In genomic region chr4:141524116-141524515, GRCh38 we compare ENCODE assay signal across 25 cellular contexts.
DNase-seq lines count a peak whose midpoint lies in the region; ATAC-seq and TF ChIP-seq lines count a peak whose summit lies in the region.
"Had no signal": no experiment of that assay in that cellular context is flagged by ENCODE, and none has a peak within 500 bp of the region (broad histone marks: within the 10 kb centered on the region; RNA-seq: fewer than 3 reads in every experiment).

No MANE protein-coding gene starts in this region.

- H3K4me3 Mint-ChIP-seq in chondrocyte (ENCODE audit: unreplicated experiment) (no peak overlapping the region), osteocyte (ENCODE audit: unreplicated experiment) (no peak overlapping the region)
- H3K4me3 Mint-ChIP-seq: activated B cell treated with CpG ODN at 0.5 μM for 24 hours; activated naive CD4-positive, alpha-beta T cell treated with anti-CD3 and anti-CD28 coated beads, Interleukin-2, amount 10 ng/mL, durations not matched to agents 7 days and 5 days; CD14-positive monocyte; naive B cell; stimulated activated effector memory CD8-positive, alpha-beta T cell treated with anti-CD3 and anti-CD28 coated beads, Interleukin-12 subunit alpha, Interleukin-12 subunit beta, amount 100 ng/mL, for 72 hours had no signal

- CTCF ChIA-PET in IMR-90 (lab: Yijun Ruan, JAX), result no interaction called here

- no peak overlapping the region for H2AK5ac ChIP-seq in IMR-90 (ENCODE audit: low read depth, low read length)

- no peak overlapping the region for H2BK15ac ChIP-seq in IMR-90 (ENCODE audit: low read depth, low read length)

- no peak overlapping the region for H2BK120ac ChIP-seq in IMR-90 (ENCODE audit: low read depth, low read length)

- TF ChIP-seq CTCF in IMR-90 (conservative IDR thresholded peaks at IDR 0.05; ENCODE audit: low read depth, low read length) (no peak), chondrocyte (IDR thresholded peaks at IDR 0.05) (no peak), osteocyte (IDR thresholded peaks at IDR 0.05) (no peak)

- DNase-seq in CD1c-positive myeloid dendritic cell (ENCODE audit: extremely low spot score) (peak; percentile 16), IMR-90 (peak; percentile 52), chondrocyte (ENCODE audit: low spot score) (no peak), osteocyte (ENCODE audit: extremely low spot score, unreplicated experiment) (no peak), NCI-H446 treated with DMSO at 0.1 percent for 48 hours (lab: John Stamatoyannopoulos, UW) (no peak), posterior vena cava (ENCODE audit: low spot score) (no peak)
- DNase-seq: ACHN; activated B cell treated with CpG ODN at 0.5 μM for 24 hours; activated naive CD4-positive, alpha-beta T cell treated with anti-CD3 and anti-CD28 coated beads, Interleukin-2, amount 10 ng/mL, durations not matched to agents 7 days and 5 days; central memory CD4-positive, alpha-beta T cell; dermis blood vessel endothelial cell; Karpas-422; left lung; naive B cell; NCI-H1092; NCI-H187 treated with DMSO at 0.1 percent for 48 hours; NCI-H748 treated with DMSO at 0.1 percent for 48 hours; spleen; stimulated activated CD4-positive, alpha-beta T cell treated with anti-CD3 and anti-CD28 coated beads, Interleukin-2, amount 100 ng/mL, for 48 hours; SW 1271; T1000 had no signal

- no TSS peak for BruUV-seq in IMR-90 (replicated peaks; lab: Mats Ljungman, UMichigan)

- no peak overlapping the region for H3K4ac ChIP-seq in IMR-90 (ENCODE audit: low read depth, low read length)

- no peaks in the 10 kb centered on the region for H3K36me3 ChIP-seq in IMR-90 (ENCODE audit: control insufficient read depth, insufficient read depth, low read length)
- H3K36me3 ChIP-seq: left lung, spleen had no signal

- H4K5ac ChIP-seq in IMR-90 (ENCODE audit: low read depth, low read length), result peak overlapping the region; percentile 29; the same call in 1 of the 2 replicates

- H3K27ac ChIP-seq in IMR-90 (ENCODE audit: insufficient read depth, low read length), result no peak overlapping the region
- H3K27ac ChIP-seq: foreskin keratinocyte, left lung, spleen had no signal

- no peak overlapping the region for H3K9ac ChIP-seq in IMR-90 (ENCODE audit: low read depth, low read length)

- H3K27me3 Mint-ChIP-seq in chondrocyte (ENCODE audit: low read depth), result peaks cover 4% of the 10 kb centered on the region
- H3K27me3 Mint-ChIP-seq in osteocyte (ENCODE audit: unreplicated experiment), result no peaks in the 10 kb centered on the region
- H3K27me3 Mint-ChIP-seq: activated B cell treated with CpG ODN at 0.5 μM for 24 hours; activated naive CD4-positive, alpha-beta T cell treated with anti-CD3 and anti-CD28 coated beads, Interleukin-2, amount 10 ng/mL, durations not matched to agents 7 days and 5 days; naive B cell had no signal

- H3K14ac ChIP-seq in IMR-90 (replicated peaks; ENCODE audit: low read depth, low read length), result no peak overlapping the region

- intact Hi-C loops in IMR-90 (cut with micrococcal nuclease) (no loop called here), posterior vena cava (cut with DNase I) (no loop called here)

- H3K9me3 ChIP-seq in IMR-90 (ENCODE audit: control insufficient read depth, insufficient read depth, low read length), result peaks cover 3% of the 10 kb centered on the region; the same call in 1 of the 2 replicates

- H4K91ac ChIP-seq in IMR-90 (ENCODE audit: insufficient read depth, low read depth, low read length), result no peak overlapping the region

- H3K4me2 ChIP-seq in IMR-90 (ENCODE audit: low read depth, low read length), result peak overlapping the region; percentile 45; the same call in 1 of the 2 replicates

- H3K18ac ChIP-seq in IMR-90 (ENCODE audit: low read depth, low read length), result no peak overlapping the region

- no peak overlapping the region for H3K56ac ChIP-seq in IMR-90 (ENCODE audit: extremely low read depth, insufficient read depth, low read length)

- H2BK5ac ChIP-seq in IMR-90 (ENCODE audit: low read depth, low read length, poor library complexity, severe bottlenecking), result peak overlapping the region; percentile 63

- H2AFZ ChIP-seq in IMR-90 (replicated peaks; ENCODE audit: low read length, poor library complexity), result no peak overlapping the region

- H3K9me3 Mint-ChIP-seq in chondrocyte (ENCODE audit: low read depth), result peaks cover 17% of the 10 kb centered on the region
- H3K9me3 Mint-ChIP-seq in osteocyte (ENCODE audit: unreplicated experiment), result peaks cover 18% of the 10 kb centered on the region
- H3K9me3 Mint-ChIP-seq: activated B cell treated with CpG ODN at 0.5 μM for 24 hours; activated naive CD4-positive, alpha-beta T cell treated with anti-CD3 and anti-CD28 coated beads, Interleukin-2, amount 10 ng/mL, durations not matched to agents 7 days and 5 days had no signal

- H2AK9ac ChIP-seq in IMR-90 (replicated peaks; ENCODE audit: low read depth, low read length, poor library complexity), result no peak overlapping the region

- no peak overlapping the region; a peak in 1 of 4 replicates for H4K8ac ChIP-seq in IMR-90 (ENCODE audit: low read depth in 2 of 2, low read length in 2 of 2)

- no peaks in the 10 kb centered on the region for H3K9me1 ChIP-seq in IMR-90 (ENCODE audit: insufficient read depth, low read length)

- H3K27ac Mint-ChIP-seq in chondrocyte (ENCODE audit: unreplicated experiment) (peak overlapping the region; percentile 33), osteocyte (ENCODE audit: unreplicated experiment) (peak overlapping the region; percentile 8)
- H3K27ac Mint-ChIP-seq: activated B cell treated with CpG ODN at 0.5 μM for 24 hours; activated naive CD4-positive, alpha-beta T cell treated with anti-CD3 and anti-CD28 coated beads, Interleukin-2, amount 10 ng/mL, durations not matched to agents 7 days and 5 days; naive B cell; stimulated activated effector memory CD8-positive, alpha-beta T cell treated with anti-CD3 and anti-CD28 coated beads, Interleukin-12 subunit alpha, Interleukin-12 subunit beta, amount 100 ng/mL, for 72 hours had no signal

- H3K4me1 Mint-ChIP-seq in chondrocyte (ENCODE audit: low read depth) (peaks cover 9% of the 10 kb centered on the region), osteocyte (ENCODE audit: unreplicated experiment) (peaks cover 14% of the 10 kb centered on the region)
- H3K4me1 Mint-ChIP-seq: activated B cell treated with CpG ODN at 0.5 μM for 24 hours; activated naive CD4-positive, alpha-beta T cell treated with anti-CD3 and anti-CD28 coated beads, Interleukin-2, amount 10 ng/mL, durations not matched to agents 7 days and 5 days; naive B cell had no signal

- H3K36me3 Mint-ChIP-seq in chondrocyte (ENCODE audit: low read depth), result peaks cover 3% of the 10 kb centered on the region
- H3K36me3 Mint-ChIP-seq in osteocyte (ENCODE audit: unreplicated experiment), result no peaks in the 10 kb centered on the region
- H3K36me3 Mint-ChIP-seq: activated naive CD4-positive, alpha-beta T cell treated with anti-CD3 and anti-CD28 coated beads, Interleukin-2, amount 10 ng/mL, durations not matched to agents 7 days and 5 days; CD14-positive monocyte; naive B cell; stimulated activated effector memory CD8-positive, alpha-beta T cell treated with anti-CD3 and anti-CD28 coated beads, Interleukin-12 subunit alpha, Interleukin-12 subunit beta, amount 100 ng/mL, for 72 hours had no signal

- H3K79me1 ChIP-seq in IMR-90 (ENCODE audit: low read depth in 1 of 2, low read length in 2 of 2), result no peaks in the 10 kb centered on the region

- ATAC-seq in IMR-90 (ENCODE audit: low read depth), result peak; percentile 91
- ATAC-seq in HG02678 (IDR thresholded peaks at IDR 0.05; ENCODE audit: unreplicated experiment), result no peak
- ATAC-seq: foreskin keratinocyte; left lung; stimulated activated effector memory CD8-positive, alpha-beta T cell treated with anti-CD3 and anti-CD28 coated beads, Interleukin-12 subunit alpha, Interleukin-12 subunit beta, amount 100 ng/mL, for 72 hours had no signal

- 0 out of 2 replicates have a peak, but pooled peaks cover 2% of the 10 kb centered on the region for H3K4me1 ChIP-seq in IMR-90 (ENCODE audit: control insufficient read depth, insufficient read depth, low read length)
- H3K4me1 ChIP-seq: foreskin keratinocyte, left lung, spleen had no signal

- H3K23ac ChIP-seq in IMR-90 (ENCODE audit: low read depth, low read length), result no peak overlapping the region

- H4K20me1 ChIP-seq in IMR-90 (ENCODE audit: insufficient read depth, low read length), result no peaks in the 10 kb centered on the region

- H2BK20ac ChIP-seq in IMR-90 (ENCODE audit: low read depth, low read length), result peak overlapping the region; percentile 71; the same call in 1 of the 2 replicates

- in situ Hi-C loops in IMR-90 (cut with MboI; ENCODE audit: low sequenced_read_pairs), result no loop called here

- POLR2A ChIA-PET in IMR-90 (lab: Charles Lee; ENCODE audit: unreplicated experiment), result no interaction called here

- TF ChIP-seq RAD21 in IMR-90 (IDR thresholded peaks at IDR 0.05; ENCODE audit: low read length), result no peak

- no peak overlapping the region for H3K4me3 ChIP-seq in IMR-90 (ENCODE audit: insufficient read depth, low read depth, low read length)
- H3K4me3 ChIP-seq: left lung, spleen had no signal

- H3K27me3 ChIP-seq in IMR-90 (ENCODE audit: control insufficient read depth, insufficient read depth, low read length), result no peaks in the 10 kb centered on the region
- H3K27me3 ChIP-seq: foreskin keratinocyte, left lung, spleen had no signal

- TF ChIP-seq POLR2A in IMR-90 (IDR thresholded peaks at IDR 0.05; ENCODE audit: low read depth, low read length), result no peak

- dilution Hi-C loops in IMR-90 (cut with HindIII; ENCODE audit: low sequenced_read_pairs, unreplicated experiment), result no loop called here

TF ChIP-seq in IMR-90, 13 proteins besides CTCF, POLR2A, EP300 and RAD21:
- TF ChIP-seq MXI1 (IDR thresholded peaks at IDR 0.05; ENCODE audit: borderline replicate concordance, low read depth, low read length) (no peak), CEBPB (IDR thresholded peaks at IDR 0.05; ENCODE audit: low read depth, low read length) (peak; percentile 11; the same call in 1 of the 2 replicates), FOS (IDR thresholded peaks at IDR 0.05; ENCODE audit: low read depth, low read length) (no peak), ELK1 (IDR thresholded peaks at IDR 0.05; ENCODE audit: borderline replicate concordance, low read depth, low read length) (no peak), MAFK (IDR thresholded peaks at IDR 0.05; ENCODE audit: low read depth, low read length) (no peak)

Comparison
In these comparisons a context has a peak if more than half of its experiments do, and no peak if none do; other contexts are left out.
1. DNase-seq: peak in CD1c-positive myeloid dendritic cell (single experiment) and IMR-90 (single experiment); none in chondrocyte (single experiment), osteocyte (single experiment), NCI-H446 treated with DMSO at 0.1 percent for 48 hours (single experiment) and posterior vena cava (single experiment).